In genomic region chr1:116417678-116418077, GRCh38 we compare ENCODE assay signal across 8 cellular contexts. TPM values are rescaled to one million over a fixed set of nuclear protein-coding genes. Genes with fewer than 3 reads are reported as not detected.
A peak's percentile ranks its signal among the peaks of the same experiment; 100 is the strongest.
DNase-seq lines count a peak whose midpoint lies in the region; ATAC-seq and TF ChIP-seq lines count a peak whose summit lies in the region.

No MANE protein-coding gene starts in this region.

- H2AFZ ChIP-seq in OCI-LY1 (ENCODE audit: low read length) (no peak overlapping the region), neural progenitor cell (replicated peaks) (no peak overlapping the region)

- H3F3A ChIP-seq in OCI-LY1 (ENCODE audit: insufficient read depth, low read length): no peaks in the 10 kb centered on the region
- H3F3A ChIP-seq in neural progenitor cell (ENCODE audit: low read depth): peaks cover 28% of the 10 kb centered on the region

- H3K4me3 Mint-ChIP-seq in endodermal cell: peak overlapping the region; percentile 73
- H3K4me3 Mint-ChIP-seq in neural progenitor cell: peak overlapping the region; percentile 88

- H3K4me1 Mint-ChIP-seq in endodermal cell: peaks cover 58% of the 10 kb centered on the region
- H3K4me1 Mint-ChIP-seq in neural progenitor cell: peaks cover 37% of the 10 kb centered on the region

- H3K4me2 ChIP-seq in OCI-LY1 (ENCODE audit: low read length) (peak overlapping the region; percentile 64), neural progenitor cell (peak overlapping the region; percentile 87)

- H3K36me3 ChIP-seq in OCI-LY1 (ENCODE audit: insufficient read depth, low read length): no peaks in the 10 kb centered on the region
- H3K36me3 ChIP-seq in endodermal cell (ENCODE audit: control insufficient read depth, insufficient read depth, low read length): no peaks in the 10 kb centered on the region
- H3K36me3 ChIP-seq in neural progenitor cell: no peaks in the 10 kb centered on the region

- peaks cover 20% of the 10 kb centered on the region for H3K4me1 ChIP-seq in OCI-LY1 (ENCODE audit: insufficient read depth, low read length, severe bottlenecking)
- H3K4me1 ChIP-seq in endodermal cell (ENCODE audit: control insufficient read depth, insufficient read depth, low read length): peaks cover 36% of the 10 kb centered on the region
- peaks cover 44% of the 10 kb centered on the region for H3K4me1 ChIP-seq in neural progenitor cell

- WGBS in endodermal cell (ENCODE audit: insufficient coverage in 1 of 2, insufficient read length in 1 of 2), 2 experiments: 87 to 100% methylated on average over 3 to 6 of the region's 6 CpGs

- H3K27me3 ChIP-seq in OCI-LY1 (ENCODE audit: insufficient read depth, low read length): no peaks in the 10 kb centered on the region
- no peaks in the 10 kb centered on the region for H3K27me3 ChIP-seq in endodermal cell (ENCODE audit: control insufficient read depth, insufficient read depth, low read length, poor library complexity, severe bottlenecking)
- peaks cover 17% of the 10 kb centered on the region for H3K27me3 ChIP-seq in neural progenitor cell

- H3K9me3 Mint-ChIP-seq in endodermal cell (no peaks in the 10 kb centered on the region), neural progenitor cell (no peaks in the 10 kb centered on the region)

- H3K9me3 ChIP-seq in OCI-LY1 (ENCODE audit: low read length) (no peaks in the 10 kb centered on the region), endodermal cell (ENCODE audit: control insufficient read depth, low read length) (no peaks in the 10 kb centered on the region), neural progenitor cell (ENCODE audit: low read depth) (no peaks in the 10 kb centered on the region)

- no peaks in the 10 kb centered on the region for H4K20me1 ChIP-seq in OCI-LY1 (ENCODE audit: insufficient read depth, low read length)
- H4K20me1 ChIP-seq in neural progenitor cell (ENCODE audit: low read depth): peaks cover 16% of the 10 kb centered on the region

- H3K36me3 Mint-ChIP-seq in endodermal cell (ENCODE audit: low read depth) (no peaks in the 10 kb centered on the region), neural progenitor cell (no peaks in the 10 kb centered on the region)

- DNase-seq in endodermal cell: no peak
- no peak for DNase-seq in neural progenitor cell (ENCODE audit: low spot score)
- DNase-seq in hypothalamus (lab: John Stamatoyannopoulos, UW): no peak
- no peak for DNase-seq in NCI-H69 (lab: John Stamatoyannopoulos, UW)

- ATAC-seq in HG02571 (IDR thresholded peaks at IDR 0.05; ENCODE audit: unreplicated experiment) (no peak), HG03378 (IDR thresholded peaks at IDR 0.05; ENCODE audit: unreplicated experiment) (no peak)

- H3K27ac ChIP-seq in C4-2B (peak overlapping the region; percentile 79), OCI-LY1 (ENCODE audit: low read depth, low read length, poor library complexity, severe bottlenecking) (peak overlapping the region; percentile 15), endodermal cell (ENCODE audit: low read depth, low read length) (no peak overlapping the region), neural progenitor cell (no peak overlapping the region)

- peak overlapping the region; percentile 70 for H3K4me3 ChIP-seq in OCI-LY1 (ENCODE audit: low read depth, low read length, poor library complexity, severe bottlenecking)
- H3K4me3 ChIP-seq in endodermal cell (ENCODE audit: low read length): peak overlapping the region; percentile 83
- H3K4me3 ChIP-seq in neural progenitor cell: peak overlapping the region; percentile 74

- H3K79me2 ChIP-seq in OCI-LY1 (ENCODE audit: insufficient read depth, low read length) (no peaks in the 10 kb centered on the region), neural progenitor cell (ENCODE audit: low read depth) (peaks cover 8% of the 10 kb centered on the region)

- H3K27me3 Mint-ChIP-seq in endodermal cell (ENCODE audit: insufficient read depth) (no peaks in the 10 kb centered on the region), neural progenitor cell (ENCODE audit: insufficient read depth, low read depth) (peaks cover 2% of the 10 kb centered on the region)

- no peaks in the 10 kb centered on the region for H3K9me2 ChIP-seq in OCI-LY1 (ENCODE audit: low read depth, low read length)

- TF ChIP-seq CTCF in C4-2B (conservative IDR thresholded peaks at IDR 0.05): no peak
- TF ChIP-seq CTCF in OCI-LY1 (IDR thresholded peaks at IDR 0.05; ENCODE audit: low read length): no peak
- no peak for TF ChIP-seq CTCF in endodermal cell (conservative IDR thresholded peaks at IDR 0.05)
- no peak for TF ChIP-seq CTCF in neural progenitor cell (IDR thresholded peaks at IDR 0.05)

- H3K27ac Mint-ChIP-seq in endodermal cell (peak overlapping the region; percentile 93), neural progenitor cell (peak overlapping the region; percentile 49)

- H3K9ac ChIP-seq in OCI-LY1 (ENCODE audit: low read length): peak overlapping the region; percentile 76
- H3K9ac ChIP-seq in endodermal cell (ENCODE audit: extremely low read depth, low read length, poor library complexity, severe bottlenecking): peak overlapping the region; percentile 58
- H3K9ac ChIP-seq in neural progenitor cell: no peak overlapping the region

RNA-seq across cellular contexts. Expression of gene ATP1A1, which starts 44.6 kb away (rescaled TPM):
- total RNA-seq in endodermal cell (100 to 1,000 TPM; 359 to 398 TPM), neural progenitor cell (ENCODE audit: low replicate concordance) (61.5 and 92.5 TPM in 2 replicates)
- polyA plus RNA-seq in endodermal cell (2013, experiment 1 of 2): 224 TPM
- 222 TPM for polyA plus RNA-seq in endodermal cell (2013, experiment 2 of 2)

Comparison
In these comparisons a context has a peak if more than half of its experiments do, and no peak if none do; other contexts are left out.
1. H3K27ac ChIP-seq: peak in C4-2B (single experiment) and OCI-LY1 (single experiment); none in endodermal cell (single experiment) and neural progenitor cell (single experiment).
2. Peak in every context shown above with its lines, with median percentiles within 50 percentile points of each other: H3K4me3 ChIP-seq.